In the genomic region with DNA sequence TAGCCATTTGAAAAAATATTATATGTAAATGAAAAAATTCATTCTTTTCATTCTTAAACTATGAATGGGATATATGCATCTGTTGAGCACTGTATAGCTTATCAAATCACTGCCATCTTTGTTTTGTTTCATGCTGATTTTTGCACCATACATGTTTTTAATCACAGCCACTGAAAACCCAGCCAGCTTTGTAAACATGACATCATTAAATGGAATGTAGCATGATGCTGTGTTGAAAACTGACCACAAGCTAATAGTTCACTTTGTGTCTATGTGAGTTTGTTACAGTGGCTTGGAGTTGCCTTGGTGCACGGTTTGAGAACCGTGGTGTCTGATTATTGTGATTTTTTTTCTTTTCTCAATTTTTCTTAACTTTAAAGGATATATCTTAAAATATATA, we compare ENCODE assay signal across 1 cellular context.
TF ChIP-seq lines count a peak whose summit lies in the region.

No MANE protein-coding gene starts in this region.

TF ChIP-seq in IMR-90, 13 proteins besides CTCF, POLR2A, EP300 and RAD21:
- TF ChIP-seq FOS (IDR thresholded peaks at IDR 0.05; ENCODE audit: low read depth, low read length) (peak; percentile 35; the same call in 1 of the 2 replicates), RFX5 (IDR thresholded peaks at IDR 0.05; ENCODE audit: low read depth, low read length) (no peak), BHLHE40 (IDR thresholded peaks at IDR 0.05; ENCODE audit: low read depth, low read length) (peak; percentile 39; the same call in 1 of the 2 replicates), NFE2L2 (IDR thresholded peaks at IDR 0.05; ENCODE audit: low read depth, low read length) (no peak), CEBPB (IDR thresholded peaks at IDR 0.05; ENCODE audit: low read depth, low read length) (peak; percentile 48), SMC3 (IDR thresholded peaks at IDR 0.05; ENCODE audit: low read depth, low read length) (no peak)
